Comparison of ENCODE assay signal across 8 cellular contexts in the genomic region with DNA sequence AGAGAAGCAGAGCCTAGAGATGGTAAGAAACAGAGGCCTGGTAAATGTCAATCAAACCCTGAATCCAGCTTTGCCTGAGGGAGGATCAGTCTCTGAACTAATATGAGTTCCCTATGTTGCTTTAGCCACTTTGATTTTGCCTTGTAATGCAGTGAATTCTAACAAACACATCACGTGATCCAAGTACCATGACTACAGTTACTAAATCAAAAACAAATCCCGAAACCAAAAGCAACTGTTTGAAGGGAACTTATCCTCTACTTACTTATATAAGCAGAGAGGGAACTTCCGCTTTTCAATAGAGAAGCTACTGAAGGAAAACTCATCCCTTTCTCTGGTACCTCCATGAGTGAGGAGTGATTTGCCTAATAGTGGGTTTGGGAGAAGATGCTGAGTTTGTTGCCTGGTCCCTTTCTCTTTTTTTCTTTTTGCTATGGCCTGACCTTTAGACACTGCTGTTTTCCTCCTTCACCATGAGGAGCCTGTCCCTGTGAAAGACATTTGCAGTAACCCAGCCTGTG. TPM values are rescaled to one million over a fixed set of nuclear protein-coding genes. Genes with fewer than 3 reads are reported as not detected.
DNase-seq lines count a peak whose midpoint lies in the region; ATAC-seq and TF ChIP-seq lines count a peak whose summit lies in the region.

No MANE protein-coding gene starts in this region.

- no peak for TF ChIP-seq CTCF in MCF 10A (IDR thresholded peaks at IDR 0.05; ENCODE audit: unreplicated experiment)
- TF ChIP-seq CTCF in mammary epithelial cell (conservative IDR thresholded peaks at IDR 0.05 in 1 of 2, IDR thresholded peaks at IDR 0.05 in 1 of 2; ENCODE audit: extremely low read depth in 1 of 2, insufficient read depth in 1 of 2, low read depth in 1 of 2, low read length in 2 of 2), result no peak
- TF ChIP-seq CTCF in thoracic aorta (IDR thresholded peaks at IDR 0.05), result no peak

- peak overlapping the region; percentile 10 for H3K27ac Mint-ChIP-seq in MCF 10A (ENCODE audit: low read depth, unreplicated experiment)
- peak overlapping the region; percentile 98 for H3K27ac Mint-ChIP-seq in activated T-helper 17 cell treated with anti-CD3 and anti-CD28 coated beads, Interleukin-2, amount 50 U/mL, for 72 hours

- H3K9ac ChIP-seq in mammary epithelial cell (ENCODE audit: insufficient read depth, low read length), result no peak overlapping the region

- H3K4me1 Mint-ChIP-seq in MCF 10A (ENCODE audit: insufficient read depth, unreplicated experiment), result peaks cover 8% of the 10 kb centered on the region
- peaks cover 15% of the 10 kb centered on the region for H3K4me1 Mint-ChIP-seq in activated T-helper 17 cell treated with anti-CD3 and anti-CD28 coated beads, Interleukin-2, amount 50 U/mL, for 72 hours

- H4K20me1 ChIP-seq in mammary epithelial cell (ENCODE audit: insufficient read depth, low read length), result no peaks in the 10 kb centered on the region

- no peak overlapping the region for H2AFZ ChIP-seq in mammary epithelial cell (ENCODE audit: low read depth, low read length)

- DNase-seq in MCF 10A (ENCODE audit: unreplicated experiment) (no peak), mammary epithelial cell (no peak), iris pigment epithelial cell (ENCODE audit: low read depth) (peak; percentile 78), thoracic aorta (ENCODE audit: low spot score) (no peak), COLO829 (ENCODE audit: low spot score) (no peak), SK-N-DZ (ENCODE audit: low spot score) (no peak)

- no peak overlapping the region for H3K4me3 Mint-ChIP-seq in MCF 10A (ENCODE audit: unreplicated experiment)
- H3K4me3 Mint-ChIP-seq in activated T-helper 17 cell treated with anti-CD3 and anti-CD28 coated beads, Interleukin-2, amount 50 U/mL, for 72 hours, result peak overlapping the region; percentile 73

- H3K36me3 Mint-ChIP-seq in MCF 10A (ENCODE audit: insufficient read depth, unreplicated experiment), result no peaks in the 10 kb centered on the region
- H3K36me3 Mint-ChIP-seq in activated T-helper 17 cell treated with anti-CD3 and anti-CD28 coated beads, Interleukin-2, amount 50 U/mL, for 72 hours (ENCODE audit: low read depth), result no peaks in the 10 kb centered on the region

- in situ Hi-C loops in mammary epithelial cell (cut with MboI; ENCODE audit: low sequenced_read_pairs in 2 of 2), result loop anchor here in 1 of 2 donors (5.0 kb wide), 1 partner anchor 34 kb away; no protein-coding TSS in a partner anchor

- no peak overlapping the region for H3K4me3 ChIP-seq in mammary epithelial cell (replicated peaks in 1 of 3; ENCODE audit: insufficient read depth in 1 of 3, low read depth in 2 of 3, low read length in 3 of 3)
- no peak overlapping the region for H3K4me3 ChIP-seq in thoracic aorta

- no peak overlapping the region for H3K4me2 ChIP-seq in mammary epithelial cell (ENCODE audit: insufficient read depth, low read depth, low read length)

- peak; percentile 88 for ATAC-seq in HG03432 (IDR thresholded peaks at IDR 0.05; ENCODE audit: unreplicated experiment)
- ATAC-seq in activated T-helper 17 cell treated with anti-CD3 and anti-CD28 coated beads, Interleukin-2, amount 50 U/mL, for 72 hours (replicated peaks), result peak; percentile 96
- ATAC-seq in thoracic aorta (ENCODE audit: insufficient number of reproducible peaks, low FRiP score, low read depth), result peak; percentile 55

- intact Hi-C loops in MCF 10A (cut with micrococcal nuclease) (no loop called here), mammary epithelial cell (cut with micrococcal nuclease) (no loop called here)

- no TSS peak for BruUV-seq in MCF 10A (replicated peaks; lab: Mats Ljungman, UMichigan)
- no TSS peak for BruUV-seq in mammary epithelial cell (replicated peaks; lab: Mats Ljungman, UMichigan)

- 73% methylated on average over 3 of the region's 3 CpGs for WGBS in mammary epithelial cell (ENCODE audit: low coverage, missing lambda C conversion rate)

- CTCF ChIA-PET in MCF 10A (lab: Yijun Ruan, JAX) (interaction anchor here (0.5 to 2.1 kb wide), 5 partner anchors 11 to 1226 kb away, joined by 3 to 9 read pairs (median 3); a partner anchor contains a TSS), mammary epithelial cell (lab: Charles Lee; ENCODE audit: low non-redundant PET) (no interaction called here)

- H3K27ac ChIP-seq in mammary epithelial cell (ENCODE audit: insufficient read depth, low read depth, low read length) (no peak overlapping the region), thoracic aorta (peak overlapping the region in 1 of 2 donors; percentile 58)

- H3K9me3 ChIP-seq in mammary epithelial cell (replicated peaks; ENCODE audit: insufficient read depth, low read length), result no peaks in the 10 kb centered on the region
- no peaks in the 10 kb centered on the region for H3K9me3 ChIP-seq in thoracic aorta

- H3K79me2 ChIP-seq in mammary epithelial cell (ENCODE audit: insufficient read depth, low read length), result no peaks in the 10 kb centered on the region

- H3K27me3 ChIP-seq in mammary epithelial cell (ENCODE audit: insufficient read depth, low read length) (no peaks in the 10 kb centered on the region), thoracic aorta (replicated peaks; ENCODE audit: insufficient read depth) (no peaks in the 10 kb centered on the region)

- H3K36me3 ChIP-seq in mammary epithelial cell (ENCODE audit: insufficient read depth, low read length), result no peaks in the 10 kb centered on the region
- no peaks in the 10 kb centered on the region for H3K36me3 ChIP-seq in thoracic aorta

- POLR2A ChIA-PET in MCF 10A (lab: Yijun Ruan, JAX), result interaction anchor here (0.8 to 1.4 kb wide), 4 partner anchors 10 to 59 kb away, joined by 3 to 4 read pairs (median 3); no protein-coding TSS in a partner anchor

- dilution Hi-C loops in mammary epithelial cell (cut with HindIII; ENCODE audit: low sequenced_read_pairs), result no loop called here

- no peaks in the 10 kb centered on the region for H3K9me3 Mint-ChIP-seq in MCF 10A (ENCODE audit: unreplicated experiment)
- no peaks in the 10 kb centered on the region for H3K9me3 Mint-ChIP-seq in activated T-helper 17 cell treated with anti-CD3 and anti-CD28 coated beads, Interleukin-2, amount 50 U/mL, for 72 hours

- no peaks in the 10 kb centered on the region for H3K27me3 Mint-ChIP-seq in MCF 10A (ENCODE audit: insufficient read depth, unreplicated experiment)
- no peaks in the 10 kb centered on the region for H3K27me3 Mint-ChIP-seq in activated T-helper 17 cell treated with anti-CD3 and anti-CD28 coated beads, Interleukin-2, amount 50 U/mL, for 72 hours

- no peaks in the 10 kb centered on the region for H3K4me1 ChIP-seq in mammary epithelial cell (ENCODE audit: insufficient read depth, low read length)
- peaks cover 4 to 12% of the 10 kb centered on the region in 2 donors for H3K4me1 ChIP-seq in thoracic aorta (ENCODE audit: control insufficient read depth in 1 of 2, low read depth in 2 of 2)

RNA-seq across cellular contexts. Expression of a gene that starts 7.7 kb away (rescaled TPM):
- 32.0 and 36.5 TPM in 2 replicates for total RNA-seq in MCF 10A (2022)
- total RNA-seq in mammary epithelial cell, result 10 to 100 TPM; 17.7 to 26.5 TPM
- polyA plus RNA-seq in mammary epithelial cell, result 18.2 TPM
- 12.5 TPM for polyA minus RNA-seq in mammary epithelial cell
- 10 to 100 TPM; 31.4 to 36.7 TPM for total RNA-seq in activated T-helper 17 cell treated with anti-CD3 and anti-CD28 coated beads, Interleukin-2, amount 50 U/mL, for 72 hours
- 10 to 100 TPM; 11.8 to 30.4 TPM for total RNA-seq in thoracic aorta
- 4.0 and 4.5 TPM in 2 replicates for polyA plus RNA-seq in SK-N-DZ (2014; cell fraction: cytosol; rRNA removed)
- polyA plus RNA-seq in SK-N-DZ (2014; cell fraction: nucleus; rRNA removed), result 3.6 and 8.1 TPM in 2 replicates

RNA-seq across cellular contexts. Expression of a gene that starts 23.1 kb away (rescaled TPM):
- total RNA-seq in MCF 10A (2022), result 36.5 and 38.9 TPM in 2 replicates
- 10 to 100 TPM; 19.4 to 36.0 TPM for total RNA-seq in mammary epithelial cell
- 12.4 TPM for polyA plus RNA-seq in mammary epithelial cell
- 119 TPM for polyA minus RNA-seq in mammary epithelial cell
- total RNA-seq in activated T-helper 17 cell treated with anti-CD3 and anti-CD28 coated beads, Interleukin-2, amount 50 U/mL, for 72 hours, result 1 to 10 TPM; 3.5 to 6.4 TPM
- 10 to 100 TPM; 40.9 to 42.0 TPM for total RNA-seq in thoracic aorta
- polyA plus RNA-seq in SK-N-DZ (2014; cell fraction: cytosol; rRNA removed), result 39.6 and 51.3 TPM in 2 replicates
- 83.2 and 117 TPM in 2 replicates for polyA plus RNA-seq in SK-N-DZ (2014; cell fraction: nucleus; rRNA removed)
